ENCODE assay signal across 32 cellular contexts in genomic region chr3:38270606-38271005, GRCh38. TPM values are rescaled to one million over a fixed set of nuclear protein-coding genes. Genes with fewer than 3 reads are reported as not detected.
"Had no signal": no experiment of that assay in that cellular context is flagged by ENCODE, and none has a peak within 500 bp of the region (broad histone marks: within the 10 kb centered on the region; RNA-seq: fewer than 3 reads in every experiment).

No MANE protein-coding gene starts in this region.

- H3K4me3 ChIP-seq: adrenal gland, body of pancreas, colonic mucosa, gastroesophageal sphincter, heart right ventricle had no signal

- H3K36me3 ChIP-seq: adrenal gland, colonic mucosa had no signal

- H3K36me3 Mint-ChIP-seq: WTC11 had no signal

- DNase-seq: activated CD4-positive, alpha-beta memory T cell treated with anti-CD3 and anti-CD28 coated beads, Interleukin-2, amount 10 ng/mL, durations not matched to agents 7 days and 5 days; activated CD4-positive, alpha-beta T cell treated with anti-CD3 and anti-CD28 coated beads for 1 hour; activated CD4-positive, alpha-beta T cell treated with anti-CD3 and anti-CD28 coated beads for 4 hours; activated CD4-positive, alpha-beta T cell treated with anti-CD3 and anti-CD28 coated beads, Interleukin-2, amount 10 ng/mL, durations not matched to agents 7 days and 5 days; activated CD4-positive, alpha-beta T cell treated with anti-CD3 and anti-CD28 coated beads, Interleukin-2, amount 50 U/mL, for 4 hours; activated CD8-positive, alpha-beta memory T cell treated with anti-CD3 and anti-CD28 coated beads, Interleukin-2, amount 50 U/mL, for 48 hours; activated effector memory CD4-positive, alpha-beta T cell treated with anti-CD3 and anti-CD28 coated beads, Interleukin-2, amount 50 U/mL, for 16 hours; activated naive CD4-positive, alpha-beta T cell treated with anti-CD3 and anti-CD28 coated beads for 36 hours; activated naive CD8-positive, alpha-beta T cell treated with anti-CD3 and anti-CD28 coated beads for 36 hours; activated naive CD8-positive, alpha-beta T cell treated with anti-CD3 and anti-CD28 coated beads, Interleukin-2, amount 50 U/mL, for 24 hours; activated T-cell treated with anti-CD3 and anti-CD28 coated beads for 4 hours; activated T-cell treated with anti-CD3 and anti-CD28 coated beads, Interleukin-2, amount 50 U/mL, for 24 hours; activated T-cell treated with anti-CD3 and anti-CD28 coated beads, Interleukin-2, amount 50 U/mL, for 72 hours; adrenal gland; amygdala; aorta; body of pancreas; caudate nucleus; colonic mucosa; effector CD8-positive, alpha-beta T cell; foreskin melanocyte; heart right ventricle; T-helper 2 cell had no signal

- H3K9me3 Mint-ChIP-seq: activated CD4-positive, alpha-beta memory T cell treated with anti-CD3 and anti-CD28 coated beads, Interleukin-2, amount 10 ng/mL, durations not matched to agents 7 days and 5 days; activated CD4-positive, alpha-beta T cell treated with anti-CD3 and anti-CD28 coated beads, Interleukin-2, amount 10 ng/mL, durations not matched to agents 7 days and 5 days; activated naive CD4-positive, alpha-beta T cell treated with anti-CD3 and anti-CD28 coated beads for 36 hours; activated naive CD4-positive, alpha-beta T cell treated with anti-CD3 and anti-CD28 coated beads, Interleukin-2, amount 50 U/mL, for 24 hours; activated naive CD8-positive, alpha-beta T cell treated with anti-CD3 and anti-CD28 coated beads for 36 hours; activated naive CD8-positive, alpha-beta T cell treated with anti-CD3 and anti-CD28 coated beads, Interleukin-2, amount 50 U/mL, for 24 hours; activated T-cell treated with anti-CD3 and anti-CD28 coated beads, Interleukin-2, amount 50 U/mL, for 24 hours; activated T-cell treated with anti-CD3 and anti-CD28 coated beads, Interleukin-2, amount 50 U/mL, for 72 hours; WTC11 had no signal

- H3K4me1 ChIP-seq: adrenal gland, colonic mucosa, gastroesophageal sphincter had no signal

- H3K27ac Mint-ChIP-seq: activated CD4-positive, alpha-beta memory T cell treated with anti-CD3 and anti-CD28 coated beads, Interleukin-2, amount 10 ng/mL, durations not matched to agents 7 days and 5 days; activated CD4-positive, alpha-beta T cell treated with anti-CD3 and anti-CD28 coated beads, Interleukin-2, amount 10 ng/mL, durations not matched to agents 7 days and 5 days; activated naive CD4-positive, alpha-beta T cell treated with anti-CD3 and anti-CD28 coated beads for 36 hours; activated naive CD4-positive, alpha-beta T cell treated with anti-CD3 and anti-CD28 coated beads, Interleukin-2, amount 50 U/mL, for 24 hours; activated naive CD8-positive, alpha-beta T cell treated with anti-CD3 and anti-CD28 coated beads for 36 hours; activated naive CD8-positive, alpha-beta T cell treated with anti-CD3 and anti-CD28 coated beads, Interleukin-2, amount 50 U/mL, for 24 hours; activated T-cell treated with anti-CD3 and anti-CD28 coated beads, Interleukin-2, amount 50 U/mL, for 24 hours; activated T-cell treated with anti-CD3 and anti-CD28 coated beads, Interleukin-2, amount 50 U/mL, for 72 hours; WTC11 had no signal

- H3K27me3 Mint-ChIP-seq: activated CD4-positive, alpha-beta memory T cell treated with anti-CD3 and anti-CD28 coated beads, Interleukin-2, amount 10 ng/mL, durations not matched to agents 7 days and 5 days; activated CD4-positive, alpha-beta T cell treated with anti-CD3 and anti-CD28 coated beads, Interleukin-2, amount 10 ng/mL, durations not matched to agents 7 days and 5 days; activated naive CD4-positive, alpha-beta T cell treated with anti-CD3 and anti-CD28 coated beads, Interleukin-2, amount 50 U/mL, for 24 hours; activated naive CD8-positive, alpha-beta T cell treated with anti-CD3 and anti-CD28 coated beads for 36 hours; activated naive CD8-positive, alpha-beta T cell treated with anti-CD3 and anti-CD28 coated beads, Interleukin-2, amount 50 U/mL, for 24 hours; activated T-cell treated with anti-CD3 and anti-CD28 coated beads, Interleukin-2, amount 50 U/mL, for 24 hours had no signal

- H3K27me3 ChIP-seq: adrenal gland, body of pancreas, colonic mucosa, gastroesophageal sphincter, heart right ventricle had no signal

- ATAC-seq: activated naive CD8-positive, alpha-beta T cell treated with anti-CD3 and anti-CD28 coated beads, Interleukin-2, amount 50 U/mL, for 24 hours; activated T-cell treated with anti-CD3 and anti-CD28 coated beads, Interleukin-2, amount 50 U/mL, for 72 hours; body of pancreas; gastroesophageal sphincter; heart right ventricle; WTC11 had no signal

- H3K9me3 ChIP-seq: adrenal gland, body of pancreas, colonic mucosa, gastroesophageal sphincter, heart right ventricle had no signal

- H3K4me3 Mint-ChIP-seq: activated CD4-positive, alpha-beta memory T cell treated with anti-CD3 and anti-CD28 coated beads, Interleukin-2, amount 10 ng/mL, durations not matched to agents 7 days and 5 days; activated CD4-positive, alpha-beta T cell treated with anti-CD3 and anti-CD28 coated beads, Interleukin-2, amount 10 ng/mL, durations not matched to agents 7 days and 5 days; activated naive CD4-positive, alpha-beta T cell treated with anti-CD3 and anti-CD28 coated beads for 36 hours; activated naive CD4-positive, alpha-beta T cell treated with anti-CD3 and anti-CD28 coated beads, Interleukin-2, amount 50 U/mL, for 24 hours; activated naive CD8-positive, alpha-beta T cell treated with anti-CD3 and anti-CD28 coated beads for 36 hours; activated naive CD8-positive, alpha-beta T cell treated with anti-CD3 and anti-CD28 coated beads, Interleukin-2, amount 50 U/mL, for 24 hours; activated T-cell treated with anti-CD3 and anti-CD28 coated beads, Interleukin-2, amount 50 U/mL, for 24 hours; activated T-cell treated with anti-CD3 and anti-CD28 coated beads, Interleukin-2, amount 50 U/mL, for 72 hours; WTC11 had no signal

- H3K27ac ChIP-seq: adrenal gland, body of pancreas, colonic mucosa, epithelial cell of prostate, gastroesophageal sphincter, heart right ventricle, VCaP had no signal

RNA-seq across cellular contexts. Expression of gene SLC22A13, which starts 5.0 kb away (rescaled TPM):
- total RNA-seq: activated naive CD4-positive, alpha-beta T cell treated with anti-CD3 and anti-CD28 coated beads for 36 hours; glomerular endothelial cell had no signal
- polyA plus RNA-seq: aorta had no signal

RNA-seq across cellular contexts. Expression of gene SLC22A14, which starts 11.5 kb away (rescaled TPM):
- total RNA-seq: activated CD4-positive, alpha-beta memory T cell treated with anti-CD3 and anti-CD28 coated beads, Interleukin-2, amount 10 ng/mL, durations not matched to agents 7 days and 5 days; activated CD4-positive, alpha-beta T cell treated with anti-CD3 and anti-CD28 coated beads, Interleukin-2, amount 10 ng/mL, durations not matched to agents 7 days and 5 days; activated naive CD4-positive, alpha-beta T cell treated with anti-CD3 and anti-CD28 coated beads for 36 hours; activated naive CD8-positive, alpha-beta T cell treated with anti-CD3 and anti-CD28 coated beads for 36 hours; body of pancreas; dermis microvascular lymphatic vessel endothelial cell; endothelial cell of umbilical vein; T-helper 1 cell treated with Interleukin-12 subunit alpha and Interleukin-12 subunit beta and Interleukin-4 antibody, amounts not matched to agents 30 ng/mL and 1 ng/mL, for 36 hours; WTC11 had no signal
- polyA plus RNA-seq: endothelial cell of umbilical vein had no signal
